Comparison of ENCODE assay signal across 8 cellular contexts in the genomic region with DNA sequence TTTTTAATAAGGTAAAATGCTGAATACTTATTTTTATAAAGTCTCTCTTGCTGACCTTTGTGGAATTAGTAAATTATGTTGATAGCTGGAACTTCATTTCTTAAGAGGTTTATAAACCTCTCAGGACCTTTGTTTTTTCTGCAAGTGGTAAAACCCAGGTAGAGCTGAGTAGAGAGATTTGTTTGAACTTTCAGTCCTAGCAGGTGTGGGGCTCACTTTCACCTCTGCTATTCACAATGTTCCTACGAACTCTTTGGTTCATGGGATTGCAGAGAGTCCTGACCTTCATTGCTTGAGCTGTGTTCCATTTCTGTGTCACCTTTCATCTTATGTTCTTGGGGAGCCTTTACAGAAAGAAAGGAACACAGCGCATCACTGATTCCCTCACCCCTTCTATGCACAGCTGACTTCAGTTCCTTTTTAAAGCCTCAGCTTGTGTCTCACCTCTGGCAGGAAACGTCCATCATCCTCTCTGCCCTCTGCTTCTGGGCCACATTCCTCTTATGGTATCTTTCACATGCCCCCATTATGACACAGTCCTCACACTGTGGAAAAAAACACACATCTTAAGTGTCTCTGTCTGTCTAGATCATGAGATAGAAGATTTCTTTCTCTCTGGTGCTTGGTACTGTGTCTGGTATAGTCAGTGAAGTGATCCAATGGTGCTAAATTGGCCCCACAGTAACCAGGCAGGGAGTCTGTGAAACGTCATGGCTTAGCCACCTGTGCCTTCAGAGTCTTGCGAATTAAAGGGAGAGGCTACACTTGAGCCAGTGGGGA.
DNase-seq lines count a peak whose midpoint lies in the region; ATAC-seq, FAIRE-seq and TF ChIP-seq lines count a peak whose summit lies in the region.

No MANE protein-coding gene starts in this region.

- no peaks in the 10 kb centered on the region for H3K9me3 ChIP-seq in gastroesophageal sphincter

- TF ChIP-seq EP300 in gastroesophageal sphincter (IDR thresholded peaks at IDR 0.05), result no peak

- no peaks in the 10 kb centered on the region for H3K36me3 ChIP-seq in gastroesophageal sphincter

- no peaks in the 10 kb centered on the region for H3K27me3 ChIP-seq in gastroesophageal sphincter
- no peaks in the 10 kb centered on the region for H3K27me3 ChIP-seq in dorsolateral prefrontal cortex

- ATAC-seq in GM18498 (IDR thresholded peaks at IDR 0.05; ENCODE audit: unreplicated experiment) (peak; percentile 98), GM21528 (IDR thresholded peaks at IDR 0.05; ENCODE audit: low FRiP score, unreplicated experiment) (peak; percentile 97), HG03558 (IDR thresholded peaks at IDR 0.05; ENCODE audit: extremely low read depth, unreplicated experiment) (peak; percentile 75), gastroesophageal sphincter (no peak)

- no peak overlapping the region for H3K4me3 ChIP-seq in gastroesophageal sphincter
- H3K4me3 ChIP-seq in dorsolateral prefrontal cortex, result no peak overlapping the region

- no peak for TF ChIP-seq CTCF in gastroesophageal sphincter (IDR thresholded peaks at IDR 0.05)
- no peak for TF ChIP-seq CTCF in dorsolateral prefrontal cortex (IDR thresholded peaks at IDR 0.05 in 54 of 56, conservative IDR thresholded peaks at IDR 0.05 in 2 of 56; ENCODE audit: low read depth in 1 of 56, partially characterized antibody in 56 of 56)

- H3K27ac ChIP-seq in gastroesophageal sphincter (no peak overlapping the region), dorsolateral prefrontal cortex (no peak overlapping the region)

- H3K4me1 ChIP-seq in gastroesophageal sphincter, result no peaks in the 10 kb centered on the region

- intact Hi-C loops in dorsolateral prefrontal cortex (cut with DNase I), result no loop called here

- DNase-seq in central memory CD4-positive, alpha-beta T cell, result peak; percentile 39
- no peak for DNase-seq in frontal cortex (ENCODE audit: low spot score in 2 of 2)
- no peak for DNase-seq in epidermal melanocyte (ENCODE audit: insufficient read length, low spot score)
- DNase-seq in dorsolateral prefrontal cortex, result no peak

- 57 to 69% methylated on average over 4 to 5 of the region's 5 CpGs for WGBS in gastroesophageal sphincter (ENCODE audit: low coverage in 1 of 2), 2 donors

- TF ChIP-seq POLR2A in gastroesophageal sphincter (IDR thresholded peaks at IDR 0.05), result no peak

- FAIRE-seq in frontal cortex (lab: Jason Lieb, UNC), result no peak
